Comparison of ENCODE assay signal across 25 cellular contexts in the genomic region with DNA sequence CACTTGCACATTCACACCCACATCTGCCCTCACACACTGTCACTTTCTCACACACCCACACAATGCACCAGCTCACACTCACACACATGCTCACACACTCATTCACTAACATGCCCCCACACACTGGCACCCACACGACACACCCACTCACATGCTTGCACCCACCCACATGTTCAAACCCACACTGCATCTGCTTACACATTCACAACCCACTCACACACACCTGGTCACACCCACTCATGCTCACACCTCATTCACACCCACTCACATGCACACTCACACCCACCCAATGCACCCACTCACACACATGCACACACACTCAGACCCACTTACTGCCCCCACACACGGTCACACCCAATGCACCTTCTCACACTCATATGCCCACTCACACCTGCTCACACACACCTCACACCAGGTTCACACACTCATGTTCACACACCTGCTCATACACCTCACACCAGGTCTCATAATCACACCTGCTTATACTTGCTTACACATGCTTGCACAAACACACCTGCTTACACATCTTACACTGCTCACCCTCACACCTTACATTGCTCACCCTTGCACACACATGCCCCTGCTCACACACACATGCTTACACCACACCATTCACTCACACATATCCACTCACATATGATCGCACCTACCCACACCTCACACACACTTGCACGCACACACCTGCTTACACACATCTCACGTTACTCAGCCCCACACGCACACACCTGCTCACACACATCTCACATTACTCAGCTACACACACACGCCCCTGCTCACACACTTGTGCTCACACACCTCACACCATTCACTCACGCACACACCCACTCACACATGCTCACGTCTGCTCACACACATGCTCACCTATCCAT. TPM values are rescaled to one million over a fixed set of nuclear protein-coding genes. Genes with fewer than 3 reads are reported as not detected.
"Had no signal": no experiment of that assay in that cellular context is flagged by ENCODE, and none has a peak within 500 bp of the region (broad histone marks: within the 10 kb centered on the region; RNA-seq: fewer than 3 reads in every experiment).

No MANE protein-coding gene starts in this region.

- H3K27ac Mint-ChIP-seq: activated CD4-positive, alpha-beta T cell treated with anti-CD3 and anti-CD28 coated beads, Interleukin-2, amount 10 ng/mL, durations not matched to agents 7 days and 5 days; activated naive CD4-positive, alpha-beta T cell treated with anti-CD3 and anti-CD28 coated beads, Interleukin-2, amount 10 ng/mL, durations not matched to agents 7 days and 5 days; activated naive CD8-positive, alpha-beta T cell treated with anti-CD3 and anti-CD28 coated beads, Interleukin-2, amount 50 U/mL, for 24 hours; naive B cell; neural progenitor cell; stimulated activated effector memory CD8-positive, alpha-beta T cell treated with anti-CD3 and anti-CD28 coated beads, Interleukin-12 subunit alpha, Interleukin-12 subunit beta, amount 100 ng/mL, for 72 hours; T-helper 1 cell treated with Interleukin-12 subunit alpha and Interleukin-12 subunit beta and Interleukin-4 antibody, amounts not matched to agents 30 μg/mL and 1 μg/mL, for 36 hours had no signal

- H3K9me3 Mint-ChIP-seq: activated CD4-positive, alpha-beta T cell treated with anti-CD3 and anti-CD28 coated beads, Interleukin-2, amount 10 ng/mL, durations not matched to agents 7 days and 5 days; activated naive CD4-positive, alpha-beta T cell treated with anti-CD3 and anti-CD28 coated beads, Interleukin-2, amount 10 ng/mL, durations not matched to agents 7 days and 5 days; activated naive CD8-positive, alpha-beta T cell treated with anti-CD3 and anti-CD28 coated beads, Interleukin-2, amount 50 U/mL, for 24 hours; activated T-cell treated with anti-CD3 and anti-CD28 coated beads, Interleukin-2, amount 50 U/mL, for 4 hours; naive B cell; neural progenitor cell; stimulated activated effector memory CD8-positive, alpha-beta T cell treated with anti-CD3 and anti-CD28 coated beads, Interleukin-12 subunit alpha, Interleukin-12 subunit beta, amount 100 ng/mL, for 72 hours; T-helper 1 cell treated with Interleukin-12 subunit alpha and Interleukin-12 subunit beta and Interleukin-4 antibody, amounts not matched to agents 30 μg/mL and 1 μg/mL, for 36 hours had no signal

- ATAC-seq: activated CD4-positive, CD25-positive, alpha-beta regulatory T cell treated with anti-CD3 and anti-CD28 coated beads, Interleukin-2, amount 50 U/mL, for 24 hours; activated naive CD8-positive, alpha-beta T cell treated with anti-CD3 and anti-CD28 coated beads, Interleukin-2, amount 50 U/mL, for 24 hours; activated T-cell treated with anti-CD3 and anti-CD28 coated beads, Interleukin-2, amount 50 U/mL, for 4 hours; stimulated activated effector memory CD8-positive, alpha-beta T cell treated with anti-CD3 and anti-CD28 coated beads, Interleukin-12 subunit alpha, Interleukin-12 subunit beta, amount 100 ng/mL, for 72 hours had no signal

- H3K9me3 ChIP-seq: esophagus muscularis mucosa, pancreas, stomach, upper lobe of right lung had no signal

- H3K27me3 Mint-ChIP-seq: activated CD4-positive, alpha-beta T cell treated with anti-CD3 and anti-CD28 coated beads, Interleukin-2, amount 10 ng/mL, durations not matched to agents 7 days and 5 days; activated naive CD4-positive, alpha-beta T cell treated with anti-CD3 and anti-CD28 coated beads, Interleukin-2, amount 10 ng/mL, durations not matched to agents 7 days and 5 days; activated naive CD8-positive, alpha-beta T cell treated with anti-CD3 and anti-CD28 coated beads, Interleukin-2, amount 50 U/mL, for 24 hours; naive B cell had no signal

- DNase-seq: activated CD4-positive, alpha-beta T cell treated with anti-CD3 and anti-CD28 coated beads, Interleukin-2, amount 10 ng/mL, durations not matched to agents 7 days and 5 days; activated CD8-positive, alpha-beta memory T cell treated with anti-CD3 and anti-CD28 coated beads, Interleukin-2, amount 50 U/mL, for 4 hours; activated effector memory CD4-positive, alpha-beta T cell treated with Interleukin-2 at 50 U/mL for 16 hours; activated naive CD4-positive, alpha-beta T cell treated with anti-CD3 and anti-CD28 coated beads, Interleukin-2, amount 10 ng/mL, durations not matched to agents 7 days and 5 days; activated naive CD8-positive, alpha-beta T cell treated with anti-CD3 and anti-CD28 coated beads, Interleukin-2, amount 50 U/mL, for 24 hours; activated T-cell treated with anti-CD3 and anti-CD28 coated beads, Interleukin-2, amount 50 U/mL, for 4 hours; cerebellar nuclear complex; effector CD4-positive, alpha-beta T cell; hippocampal formation; islet precursor cell; left colon; naive B cell; pancreas; stimulated activated CD4-positive, alpha-beta T cell treated with anti-CD3 and anti-CD28 coated beads, Interleukin-4, amount 100 ng/mL, for 1 hour; stomach; upper lobe of right lung had no signal

- H3K27me3 ChIP-seq: esophagus muscularis mucosa, neural progenitor cell, pancreas, stomach, upper lobe of right lung had no signal

- H3K9ac ChIP-seq: neural progenitor cell had no signal

- H2AFZ ChIP-seq: neural progenitor cell had no signal

- H3K36me3 Mint-ChIP-seq: activated naive CD4-positive, alpha-beta T cell treated with anti-CD3 and anti-CD28 coated beads, Interleukin-2, amount 10 ng/mL, durations not matched to agents 7 days and 5 days; neural progenitor cell; stimulated activated effector memory CD8-positive, alpha-beta T cell treated with anti-CD3 and anti-CD28 coated beads, Interleukin-12 subunit alpha, Interleukin-12 subunit beta, amount 100 ng/mL, for 72 hours had no signal

- H3K27ac ChIP-seq: neural progenitor cell, pancreas, upper lobe of right lung had no signal

- FAIRE-seq: pancreas had no signal

- H3K36me3 ChIP-seq: neural progenitor cell, pancreas, upper lobe of right lung had no signal

- H3K4me3 Mint-ChIP-seq: activated CD4-positive, alpha-beta T cell treated with anti-CD3 and anti-CD28 coated beads, Interleukin-2, amount 10 ng/mL, durations not matched to agents 7 days and 5 days; activated naive CD4-positive, alpha-beta T cell treated with anti-CD3 and anti-CD28 coated beads, Interleukin-2, amount 10 ng/mL, durations not matched to agents 7 days and 5 days; activated naive CD8-positive, alpha-beta T cell treated with anti-CD3 and anti-CD28 coated beads, Interleukin-2, amount 50 U/mL, for 24 hours; activated T-cell treated with anti-CD3 and anti-CD28 coated beads, Interleukin-2, amount 50 U/mL, for 4 hours; naive B cell; neural progenitor cell; stimulated activated effector memory CD8-positive, alpha-beta T cell treated with anti-CD3 and anti-CD28 coated beads, Interleukin-12 subunit alpha, Interleukin-12 subunit beta, amount 100 ng/mL, for 72 hours; T-helper 1 cell treated with Interleukin-12 subunit alpha and Interleukin-12 subunit beta and Interleukin-4 antibody, amounts not matched to agents 30 μg/mL and 1 μg/mL, for 36 hours had no signal

RNA-seq across cellular contexts. Expression of a gene that starts 3.9 kb away (rescaled TPM):
- total RNA-seq: activated CD4-positive, alpha-beta T cell treated with anti-CD3 and anti-CD28 coated beads, Interleukin-2, amount 10 ng/mL, durations not matched to agents 7 days and 5 days; activated T-cell treated with anti-CD3 and anti-CD28 coated beads, Interleukin-2, amount 50 U/mL, for 4 hours; glomerular endothelial cell; left colon; lung microvascular endothelial cell; smooth muscle cell; temporal lobe had no signal

RNA-seq across cellular contexts. Expression of a gene that starts 22.0 kb away (rescaled TPM):
- total RNA-seq: activated CD4-positive, alpha-beta T cell treated with anti-CD3 and anti-CD28 coated beads, Interleukin-2, amount 10 ng/mL, durations not matched to agents 7 days and 5 days; glomerular endothelial cell; lung microvascular endothelial cell; smooth muscle cell had no signal
- polyA plus RNA-seq: smooth muscle cell had no signal
